Comparison of ENCODE assay signal across 17 cellular contexts in genomic region chr7:106485919-106486318, GRCh38.
DNase-seq lines count a peak whose midpoint lies in the region; ATAC-seq, FAIRE-seq and TF ChIP-seq lines count a peak whose summit lies in the region.
"Had no signal": no experiment of that assay in that cellular context is flagged by ENCODE, and none has a peak within 500 bp of the region (broad histone marks: within the 10 kb centered on the region; RNA-seq: fewer than 3 reads in every experiment).

No MANE protein-coding gene starts in this region.

- peak overlapping the region; percentile 69 to 70 for H3K27ac ChIP-seq in liver (ENCODE audit: low read depth in 1 of 2, low read length in 2 of 2)
- H3K27ac ChIP-seq in HepG2 (ENCODE audit: extremely low read length, insufficient read depth, low read length), result no peak overlapping the region
- H3K27ac ChIP-seq in fibroblast of lung (ENCODE audit: insufficient read depth, low read length), result peak overlapping the region; percentile 45
- peak overlapping the region; percentile 47 to 68 (median 52) for H3K27ac ChIP-seq in pancreas
- H3K27ac ChIP-seq in vagina, result peak overlapping the region; percentile 51
- H3K27ac ChIP-seq: KMS-11, parathyroid adenoma had no signal

- 22% methylated on average over 1 of the region's 1 CpG for WGBS in liver
- WGBS in HepG2 (ENCODE audit: low lambda C conversion rate), result 0% methylated on average over 1 of the region's 1 CpG
- 28 to 35% methylated on average over 1 of the region's 1 CpG for WGBS in pancreas, 2 donors

- no peak for TF ChIP-seq RAD21 in liver (IDR thresholded peaks at IDR 0.05)
- no peak for TF ChIP-seq RAD21 in HepG2 (CRISPR knock-in tag; IDR thresholded peaks at IDR 0.05)

- in situ Hi-C loops in HepG2 (cut with HindIII; ENCODE audit: extremely low pct_ligation_motif_present, low pct_unique_long_range_greater_than_20kb), result no loop called here

- H3K4me3 ChIP-seq in liver (ENCODE audit: low read depth in 1 of 3, low read length in 3 of 3), result peak overlapping the region in 1 of 3 donors; percentile 3
- no peak overlapping the region for H3K4me3 ChIP-seq in HepG2 (replicated peaks in 1 of 3; ENCODE audit: insufficient read depth in 1 of 3, low read depth in 2 of 3, low read length in 3 of 3)
- H3K4me3 ChIP-seq in fibroblast of lung (replicated peaks in 1 of 4; ENCODE audit: control extremely low read depth in 1 of 4, insufficient read depth in 1 of 4, low read depth in 3 of 4, low read length in 4 of 4), result no peak overlapping the region
- no peak overlapping the region for H3K4me3 ChIP-seq in pancreas
- H3K4me3 ChIP-seq in vagina, result no peak overlapping the region
- H3K4me3 ChIP-seq: gastrocnemius medialis, mucosa of descending colon had no signal

- TF ChIP-seq CTCF in liver (IDR thresholded peaks at IDR 0.05; ENCODE audit: low read depth, low read length, missing input control), result no peak
- TF ChIP-seq CTCF in HepG2 (CRISPR knock-in tag; IDR thresholded peaks at IDR 0.05), result no peak
- TF ChIP-seq CTCF in fibroblast of lung (conservative IDR thresholded peaks at IDR 0.05 in 1 of 2, IDR thresholded peaks at IDR 0.05 in 1 of 2; ENCODE audit: low read depth in 1 of 2, low read length in 2 of 2), result no peak
- no peak for TF ChIP-seq CTCF in pancreas (IDR thresholded peaks at IDR 0.05)
- no peak for TF ChIP-seq CTCF in vagina (IDR thresholded peaks at IDR 0.05)

- H3K36me3 ChIP-seq in liver (ENCODE audit: control insufficient read depth in 4 of 4, insufficient read depth in 3 of 4, low read depth in 1 of 4, low read length in 3 of 4), result no peaks in the 10 kb centered on the region
- no peaks in the 10 kb centered on the region for H3K36me3 ChIP-seq in HepG2 (replicated peaks in 1 of 2; ENCODE audit: control insufficient read depth in 1 of 2, insufficient read depth in 2 of 2, low read length in 2 of 2)
- H3K36me3 ChIP-seq in fibroblast of lung (ENCODE audit: control insufficient read depth, insufficient read depth, low read length), result no peaks in the 10 kb centered on the region
- H3K36me3 ChIP-seq in pancreas, result no peaks in the 10 kb centered on the region
- H3K36me3 ChIP-seq in vagina, result no peaks in the 10 kb centered on the region
- H3K36me3 ChIP-seq: gastrocnemius medialis had no signal

- intact Hi-C loops in HepG2 (cut with micrococcal nuclease; ENCODE audit: unreplicated experiment) (no loop called here), pancreas (cut with DNase I) (no loop called here), vagina (cut with DNase I) (no loop called here)

- no TSS peak for BruUV-seq in HepG2 (replicated peaks; lab: Mats Ljungman, UMichigan)

- no peak overlapping the region for H3K4me2 ChIP-seq in HepG2 (ENCODE audit: low read depth, low read length)
- H3K4me2 ChIP-seq in fibroblast of lung (ENCODE audit: extremely low read depth, insufficient read depth, low read length), result no peak overlapping the region
- H3K4me2 ChIP-seq: KMS-11 had no signal

- CTCF ChIA-PET in HepG2 (lab: Yijun Ruan, JAX; ENCODE audit: low intra/inter-chr PET ratio, low total read pairs), result no interaction called here

- H3K79me2 ChIP-seq in HepG2 (ENCODE audit: insufficient read depth, low read length) (no peaks in the 10 kb centered on the region), fibroblast of lung (ENCODE audit: control insufficient read depth, insufficient read depth, low read length) (no peaks in the 10 kb centered on the region)
- H3K79me2 ChIP-seq: parathyroid adenoma had no signal

- no peaks in the 10 kb centered on the region for H3K9me3 ChIP-seq in liver (ENCODE audit: control insufficient read depth in 4 of 4, low read length in 3 of 4)
- no peaks in the 10 kb centered on the region for H3K9me3 ChIP-seq in HepG2 (ENCODE audit: low read length)
- no peaks in the 10 kb centered on the region for H3K9me3 ChIP-seq in fibroblast of lung (ENCODE audit: control insufficient read depth, insufficient read depth, low read depth, low read length)
- H3K9me3 ChIP-seq in pancreas, result no peaks in the 10 kb centered on the region
- no peaks in the 10 kb centered on the region for H3K9me3 ChIP-seq in vagina
- H3K9me3 ChIP-seq: gastrocnemius medialis, mucosa of descending colon had no signal

- ATAC-seq in HepG2 (no peak), pancreas (peak; percentile 9 to 68 (median 54)), HG03025 (IDR thresholded peaks at IDR 0.05; ENCODE audit: low FRiP score, unreplicated experiment) (no peak)
- ATAC-seq: mucosa of descending colon had no signal

- no peaks in the 10 kb centered on the region for H4K20me1 ChIP-seq in HepG2 (ENCODE audit: insufficient read depth, low read length)
- no peaks in the 10 kb centered on the region for H4K20me1 ChIP-seq in fibroblast of lung (ENCODE audit: control insufficient read depth, extremely low read depth, insufficient read depth, low read length)

- H3K27me3 ChIP-seq in liver (ENCODE audit: control insufficient read depth in 4 of 4, insufficient read depth in 4 of 4, low read length in 3 of 4), result no peaks in the 10 kb centered on the region
- H3K27me3 ChIP-seq in HepG2 (ENCODE audit: control insufficient read depth in 1 of 2, insufficient read depth in 2 of 2, low read length in 2 of 2), result no peaks in the 10 kb centered on the region
- H3K27me3 ChIP-seq in fibroblast of lung (ENCODE audit: control insufficient read depth, insufficient read depth, low read length), result no peaks in the 10 kb centered on the region
- no peaks in the 10 kb centered on the region for H3K27me3 ChIP-seq in pancreas
- H3K27me3 ChIP-seq in vagina, result no peaks in the 10 kb centered on the region
- H3K27me3 ChIP-seq: gastrocnemius medialis had no signal

- H3K4me1 ChIP-seq in liver (ENCODE audit: control insufficient read depth in 4 of 4, insufficient read depth in 4 of 4, low read length in 3 of 4) (peaks cover 7 to 54% (median 36%) of the 10 kb centered on the region in 4 donors), HepG2 (ENCODE audit: insufficient read depth, low read length) (no peaks in the 10 kb centered on the region), fibroblast of lung (ENCODE audit: control insufficient read depth, extremely low read depth, insufficient read depth, low read length) (peaks cover 20% of the 10 kb centered on the region), pancreas (peaks cover 0 to 12% (median 0%) of the 10 kb centered on the region in 3 donors), vagina (peaks cover 19% of the 10 kb centered on the region)
- H3K4me1 ChIP-seq: parathyroid adenoma had no signal

- POLR2A ChIA-PET in HepG2 (lab: Yijun Ruan, JAX), result no interaction called here

- TF ChIP-seq POLR2A in HepG2 (IDR thresholded peaks at IDR 0.05; ENCODE audit: insufficient read depth in 1 of 2, low read depth in 2 of 2, low read length in 2 of 2) (no peak), vagina (IDR thresholded peaks at IDR 0.05) (no peak)

- TF ChIP-seq EP300 in HepG2 (IDR thresholded peaks at IDR 0.05; ENCODE audit: low read depth in 2 of 2, low read length in 2 of 2) (no peak), HepG2 (CRISPR knock-in tag; IDR thresholded peaks at IDR 0.05; ENCODE audit: borderline replicate concordance) (no peak)

- no peak overlapping the region for H2AFZ ChIP-seq in HepG2 (ENCODE audit: low read length)
- H2AFZ ChIP-seq in fibroblast of lung (ENCODE audit: low read length), result no peak overlapping the region
- H2AFZ ChIP-seq: parathyroid adenoma had no signal

- no peak for DNase-seq in HepG2 (ENCODE audit: low spot score)
- DNase-seq in fibroblast of lung (ENCODE audit: low read depth in 2 of 2), result peak in 1 of 2 donors; percentile 42
- DNase-seq in pancreas, result no peak
- no peak for DNase-seq in vagina (ENCODE audit: extremely low spot score in 2 of 2)
- DNase-seq in RKO (ENCODE audit: low spot score), result no peak
- DNase-seq in HuH-7 (ENCODE audit: low spot score), result no peak
- DNase-seq: activated gamma-delta T cell; CD4-positive, alpha-beta memory T cell; effector CD8-positive, alpha-beta T cell; gastrocnemius medialis; mucosa of descending colon; NCI-H1417; NCI-H345 had no signal

- peak overlapping the region in 1 of 2 donors; percentile 66 for H3K9ac ChIP-seq in liver (ENCODE audit: low read depth in 1 of 2, low read length in 2 of 2)
- H3K9ac ChIP-seq in HepG2 (ENCODE audit: insufficient read depth, low read depth, low read length), result no peak overlapping the region
- no peak overlapping the region for H3K9ac ChIP-seq in fibroblast of lung (ENCODE audit: insufficient read depth, low read length)
- H3K9ac ChIP-seq: KMS-11, parathyroid adenoma had no signal

- FAIRE-seq in HepG2 (lab: Jason Lieb, UNC) (no peak), pancreas (lab: Jason Lieb, UNC) (no peak)

TF ChIP-seq in liver, 16 proteins besides CTCF, POLR2A, EP300 and RAD21:
- TF ChIP-seq NR2F2 (IDR thresholded peaks at IDR 0.05) (peak; percentile 42), FOXA2 (IDR thresholded peaks at IDR 0.05) (peak; percentile 57), TAF1 (conservative IDR thresholded peaks at IDR 0.05) (no peak), YY1 (IDR thresholded peaks at IDR 0.05) (peak; percentile 39), ATF3 (IDR thresholded peaks at IDR 0.05) (peak; percentile 7), RXRA (IDR thresholded peaks at IDR 0.05) (no peak), SP1 (IDR thresholded peaks at IDR 0.05) (no peak), MAX (IDR thresholded peaks at IDR 0.05) (peak; percentile 14), JUND (IDR thresholded peaks at IDR 0.05) (peak in 1 of 2 donors; percentile 28)

Comparison
In these comparisons a context has a peak if more than half of its experiments do, and no peak if none do; other contexts are left out.
1. ATAC-seq: peak in pancreas (4 of 4); none in HepG2 (single experiment) and HG03025 (single experiment).